ENCODE assay signal across 27 cellular contexts in genomic region chr6:47372318-47372717, GRCh38.
DNase-seq lines count a peak whose midpoint lies in the region; ATAC-seq, FAIRE-seq and TF ChIP-seq lines count a peak whose summit lies in the region.
"Had no signal": no experiment of that assay in that cellular context is flagged by ENCODE, and none has a peak within 500 bp of the region (broad histone marks: within the 10 kb centered on the region; RNA-seq: fewer than 3 reads in every experiment).

No MANE protein-coding gene starts in this region.

- 13% methylated on average over 1 of the region's 1 CpG for WGBS in HepG2 (ENCODE audit: low lambda C conversion rate)
- WGBS in right lobe of liver (ENCODE audit: insufficient coverage, low coverage, low lambda C conversion rate, missing lambda C conversion rate): 17% methylated on average over 1 of the region's 1 CpG
- 5% methylated on average over 1 of the region's 1 CpG for WGBS in K562 (ENCODE audit: insufficient coverage, low coverage, missing lambda C conversion rate)
- 42% methylated on average over 1 of the region's 1 CpG for WGBS in liver
- WGBS in stomach, 5 donors: 25 to 55% (median 39%) methylated on average over 1 of the region's 1 CpG
- WGBS in suprapubic skin: 77% methylated on average over 1 of the region's 1 CpG

- BruUV-seq in HepG2 (replicated peaks; lab: Mats Ljungman, UMichigan) (no TSS peak), K562 (replicated peaks; lab: Mats Ljungman, UMichigan) (no TSS peak)

- H3K27ac ChIP-seq in HepG2 (ENCODE audit: extremely low read length, insufficient read depth, low read length): no peak overlapping the region
- no peak overlapping the region for H3K27ac ChIP-seq in right lobe of liver
- H3K27ac ChIP-seq in K562 (ENCODE audit: extremely low read depth, low read depth, low read length): no peak overlapping the region
- no peak overlapping the region for H3K27ac ChIP-seq in liver (ENCODE audit: low read depth in 1 of 2, low read length in 2 of 2)
- peak overlapping the region in 3 of 5 donors; percentile 4 to 52 (median 16) for H3K27ac ChIP-seq in stomach
- H3K27ac ChIP-seq in suprapubic skin: no peak overlapping the region
- H3K27ac ChIP-seq: A549; BLaER1 treated with 17β-estradiol and CSF1 and Interleukin-3, amounts not matched to agents 10 nM and 100 nM had no signal

- peaks cover 4% of the 10 kb centered on the region; the same call in 1 of the 2 replicates for H3K4me1 ChIP-seq in HepG2 (ENCODE audit: insufficient read depth, low read length)
- no peaks in the 10 kb centered on the region for H3K4me1 ChIP-seq in right lobe of liver
- no peaks in the 10 kb centered on the region; a peak in 1 of 5 replicates for H3K4me1 ChIP-seq in K562 (replicated peaks in 1 of 2; ENCODE audit: control insufficient read depth in 2 of 2, insufficient read depth in 2 of 2, low read length in 2 of 2)
- H3K4me1 ChIP-seq in liver (ENCODE audit: control insufficient read depth in 4 of 4, insufficient read depth in 4 of 4, low read length in 3 of 4): no peaks in the 10 kb centered on the region
- H3K4me1 ChIP-seq in stomach: peaks cover 0 to 14% (median 8%) of the 10 kb centered on the region in 4 donors
- H3K4me1 ChIP-seq in suprapubic skin: no peaks in the 10 kb centered on the region
- H3K4me1 ChIP-seq: A549, BE2C, HAP-1 had no signal

- ATAC-seq in HepG2 (no peak), right lobe of liver (no peak), K562 (no peak)
- ATAC-seq: A549 had no signal

- no peaks in the 10 kb centered on the region for H3K9me1 ChIP-seq in K562 (ENCODE audit: control insufficient read depth, insufficient read depth, low read length)

- no peak overlapping the region for H2AFZ ChIP-seq in HepG2 (ENCODE audit: low read length)
- H2AFZ ChIP-seq in K562 (ENCODE audit: low read depth, low read length): no peak overlapping the region

- H3K4me2 ChIP-seq in HepG2 (ENCODE audit: low read depth, low read length) (no peak overlapping the region), K562 (ENCODE audit: insufficient read depth, low read length) (no peak overlapping the region)
- H3K4me2 ChIP-seq: A549; BLaER1 treated with 17β-estradiol and CSF1 and Interleukin-3, amounts not matched to agents 10 nM and 100 nM had no signal

- no peak for TF ChIP-seq EP300 in HepG2 (IDR thresholded peaks at IDR 0.05; ENCODE audit: low read depth in 2 of 2, low read length in 2 of 2)
- TF ChIP-seq EP300 in HepG2 (CRISPR knock-in tag; IDR thresholded peaks at IDR 0.05; ENCODE audit: borderline replicate concordance): no peak
- no peak for TF ChIP-seq EP300 in K562 (IDR thresholded peaks at IDR 0.05; ENCODE audit: low read length)
- TF ChIP-seq EP300 in stomach (IDR thresholded peaks at IDR 0.05): no peak
- no peak for TF ChIP-seq EP300 in suprapubic skin (IDR thresholded peaks at IDR 0.05)

- TF ChIP-seq CTCF in HepG2 (CRISPR knock-in tag; IDR thresholded peaks at IDR 0.05) (no peak), right lobe of liver (IDR thresholded peaks at IDR 0.05) (no peak), K562 (IDR thresholded peaks at IDR 0.05 in 2 of 3, conservative IDR thresholded peaks at IDR 0.05 in 1 of 3; ENCODE audit: insufficient read depth in 2 of 3, low read depth in 1 of 3, low read length in 3 of 3) (no peak), liver (IDR thresholded peaks at IDR 0.05; ENCODE audit: low read depth, low read length, missing input control) (no peak), stomach (IDR thresholded peaks at IDR 0.05) (no peak), GM10248 (IDR thresholded peaks at IDR 0.05; ENCODE audit: control extremely low read depth, extremely low read depth, low read depth, missing control alignments) (no peak), suprapubic skin (IDR thresholded peaks at IDR 0.05) (no peak)

- intact Hi-C loops in HepG2 (cut with micrococcal nuclease; ENCODE audit: unreplicated experiment): no loop called here
- intact Hi-C loops in right lobe of liver (cut with DNase I): no loop called here
- intact Hi-C loops in K562 (cut with micrococcal nuclease): no loop called here
- intact Hi-C loops in stomach (cut with DNase I; ENCODE audit: low total_unique reads): no loop called here

- H3K4me3 ChIP-seq in HepG2 (replicated peaks in 1 of 3; ENCODE audit: insufficient read depth in 1 of 3, low read depth in 2 of 3, low read length in 3 of 3) (no peak overlapping the region), right lobe of liver (no peak overlapping the region), K562 (no peak overlapping the region), liver (ENCODE audit: low read depth in 1 of 3, low read length in 3 of 3) (no peak overlapping the region), stomach (no peak overlapping the region), suprapubic skin (no peak overlapping the region)
- H3K4me3 ChIP-seq: A549; BLaER1 treated with 17β-estradiol and CSF1 and Interleukin-3, amounts not matched to agents 10 nM and 100 nM; GM23338; HAP-1 had no signal

- TF ChIP-seq POLR2A in HepG2 (IDR thresholded peaks at IDR 0.05; ENCODE audit: insufficient read depth in 1 of 2, low read depth in 2 of 2, low read length in 2 of 2): no peak
- TF ChIP-seq POLR2A in right lobe of liver (IDR thresholded peaks at IDR 0.05): no peak
- TF ChIP-seq POLR2A in K562 (conservative IDR thresholded peaks at IDR 0.05): no peak
- no peak for TF ChIP-seq POLR2A in stomach (IDR thresholded peaks at IDR 0.05)
- TF ChIP-seq POLR2A in suprapubic skin (IDR thresholded peaks at IDR 0.05): no peak

- POLR2A ChIA-PET in HepG2 (lab: Yijun Ruan, JAX): no interaction called here
- POLR2A ChIA-PET in K562 (lab: Yijun Ruan, JAX): no interaction called here
- POLR2A ChIA-PET in GM10248 (lab: Yijun Ruan, JAX): no interaction called here

- H3K9me3 ChIP-seq in HepG2 (ENCODE audit: low read length): no peaks in the 10 kb centered on the region
- H3K9me3 ChIP-seq in right lobe of liver: no peaks in the 10 kb centered on the region
- H3K9me3 ChIP-seq in K562 (replicated peaks; ENCODE audit: control insufficient read depth, insufficient read depth, low read depth, low read length): no peaks in the 10 kb centered on the region
- no peaks in the 10 kb centered on the region for H3K9me3 ChIP-seq in liver (ENCODE audit: control insufficient read depth in 4 of 4, low read length in 3 of 4)
- no peaks in the 10 kb centered on the region for H3K9me3 ChIP-seq in stomach
- H3K9me3 ChIP-seq in suprapubic skin: no peaks in the 10 kb centered on the region
- H3K9me3 ChIP-seq: A549, BE2C, HAP-1 had no signal

- H3K27me3 ChIP-seq in HepG2 (ENCODE audit: control insufficient read depth in 1 of 2, insufficient read depth in 2 of 2, low read length in 2 of 2): peaks cover 0 to 6% of the 10 kb centered on the region in 2 experiments; a peak in 1 of 5 replicates
- H3K27me3 ChIP-seq in right lobe of liver: no peaks in the 10 kb centered on the region
- peaks cover 7 to 10% of the 10 kb centered on the region in 2 experiments; a peak in 3 of 5 replicates for H3K27me3 ChIP-seq in K562 (ENCODE audit: control insufficient read depth in 2 of 2, insufficient read depth in 2 of 2, low read length in 2 of 2)
- no peaks in the 10 kb centered on the region for H3K27me3 ChIP-seq in liver (ENCODE audit: control insufficient read depth in 4 of 4, insufficient read depth in 4 of 4, low read length in 3 of 4)
- no peaks in the 10 kb centered on the region for H3K27me3 ChIP-seq in stomach
- no peaks in the 10 kb centered on the region for H3K27me3 ChIP-seq in suprapubic skin
- H3K27me3 ChIP-seq: BE2C; BLaER1 treated with 17β-estradiol and CSF1 and Interleukin-3, amounts not matched to agents 10 nM and 100 nM had no signal

- TF ChIP-seq RAD21 in HepG2 (CRISPR knock-in tag; IDR thresholded peaks at IDR 0.05): no peak
- no peak for TF ChIP-seq RAD21 in K562 (CRISPR knock-in tag; conservative IDR thresholded peaks at IDR 0.05 in 1 of 2, IDR thresholded peaks at IDR 0.05 in 1 of 2)
- no peak for TF ChIP-seq RAD21 in liver (IDR thresholded peaks at IDR 0.05)

- H4K20me1 ChIP-seq in HepG2 (ENCODE audit: insufficient read depth, low read length) (no peaks in the 10 kb centered on the region), K562 (replicated peaks; ENCODE audit: control insufficient read depth, insufficient read depth, low read length) (no peaks in the 10 kb centered on the region)
- H4K20me1 ChIP-seq: BLaER1 treated with 17β-estradiol and CSF1 and Interleukin-3, amounts not matched to agents 10 nM and 100 nM had no signal

- no peaks in the 10 kb centered on the region for H3K79me2 ChIP-seq in HepG2 (ENCODE audit: insufficient read depth, low read length)
- no peaks in the 10 kb centered on the region for H3K79me2 ChIP-seq in K562 (ENCODE audit: control insufficient read depth, insufficient read depth, low read length)

- no peak for FAIRE-seq in HepG2 (lab: Jason Lieb, UNC)
- FAIRE-seq in K562 (lab: Jason Lieb, UNC): no peak
- FAIRE-seq: A549, D721Med, GM12891, GM18507, H54 had no signal

- CTCF ChIA-PET in HepG2 (lab: Yijun Ruan, JAX; ENCODE audit: low intra/inter-chr PET ratio, low total read pairs) (no interaction called here), K562 (lab: Yijun Ruan, JAX; ENCODE audit: low intra/inter-chr PET ratio) (no interaction called here), GM10248 (lab: Yijun Ruan, JAX) (interaction anchor here (1.8 kb wide), 1 partner anchor 8 kb away, joined by 4 read pairs; no protein-coding TSS in a partner anchor)

- H3K9ac ChIP-seq in HepG2 (ENCODE audit: insufficient read depth, low read depth, low read length) (no peak overlapping the region), K562 (ENCODE audit: insufficient read depth in 1 of 2, low read depth in 2 of 2, low read length in 2 of 2) (no peak overlapping the region), liver (ENCODE audit: low read depth in 1 of 2, low read length in 2 of 2) (no peak overlapping the region)
- H3K9ac ChIP-seq: BLaER1 treated with 17β-estradiol and CSF1 and Interleukin-3, amounts not matched to agents 10 nM and 100 nM had no signal

- H3K36me3 ChIP-seq in HepG2 (replicated peaks in 1 of 2; ENCODE audit: control insufficient read depth in 1 of 2, insufficient read depth in 2 of 2, low read length in 2 of 2): no peaks in the 10 kb centered on the region
- no peaks in the 10 kb centered on the region for H3K36me3 ChIP-seq in right lobe of liver
- H3K36me3 ChIP-seq in K562 (ENCODE audit: control insufficient read depth, insufficient read depth, low read length): no peaks in the 10 kb centered on the region
- no peaks in the 10 kb centered on the region for H3K36me3 ChIP-seq in liver (ENCODE audit: control insufficient read depth in 4 of 4, insufficient read depth in 3 of 4, low read depth in 1 of 4, low read length in 3 of 4)
- no peaks in the 10 kb centered on the region for H3K36me3 ChIP-seq in stomach
- no peaks in the 10 kb centered on the region for H3K36me3 ChIP-seq in suprapubic skin
- H3K36me3 ChIP-seq: BE2C; BLaER1 treated with 17β-estradiol and CSF1 and Interleukin-3, amounts not matched to agents 10 nM and 100 nM; HAP-1 had no signal

- no peak for DNase-seq in HepG2 (ENCODE audit: low spot score)
- no peak for DNase-seq in right lobe of liver
- no peak for DNase-seq in K562 (ENCODE audit: extremely low read depth in 1 of 4, low spot score in 3 of 4)
- DNase-seq in stomach: no peak
- no peak for DNase-seq in GM10248 (ENCODE audit: extremely low spot score)
- DNase-seq in suprapubic skin (ENCODE audit: low spot score in 2 of 2): no peak
- DNase-seq in amniotic stem cell (lab: John Stamatoyannopoulos, UW): no peak
- DNase-seq: 8988T; ACHN; AML-193; BE2C; CD4-positive, alpha-beta T cell; CD8-positive, alpha-beta memory T cell; COR-L47; DMS 273 treated with DMSO at 0.1 percent for 48 hours; DMS79; EL; GDM1 had no signal

- in situ Hi-C loops in HepG2 (cut with HindIII; ENCODE audit: extremely low pct_ligation_motif_present, low pct_unique_long_range_greater_than_20kb): no loop called here
- in situ Hi-C loops in K562 (cut with MboI): no loop called here

Comparison
In these comparisons a context has a peak if more than half of its experiments do, and no peak if none do; other contexts are left out.
1. H3K27ac ChIP-seq: peak in stomach (3 of 5); none in HepG2 (single experiment), right lobe of liver (0 of 3), K562 (single experiment), liver (0 of 2) and suprapubic skin (single experiment).
2. Of the 241 proteins assayed by ChIP-seq in both HepG2 and K562: peak only in HepG2: NCOR1; only in K562: PRDM10; in both: none; in neither: 239.